Comparison of ENCODE assay signal across 13 cellular contexts in the genomic region with DNA sequence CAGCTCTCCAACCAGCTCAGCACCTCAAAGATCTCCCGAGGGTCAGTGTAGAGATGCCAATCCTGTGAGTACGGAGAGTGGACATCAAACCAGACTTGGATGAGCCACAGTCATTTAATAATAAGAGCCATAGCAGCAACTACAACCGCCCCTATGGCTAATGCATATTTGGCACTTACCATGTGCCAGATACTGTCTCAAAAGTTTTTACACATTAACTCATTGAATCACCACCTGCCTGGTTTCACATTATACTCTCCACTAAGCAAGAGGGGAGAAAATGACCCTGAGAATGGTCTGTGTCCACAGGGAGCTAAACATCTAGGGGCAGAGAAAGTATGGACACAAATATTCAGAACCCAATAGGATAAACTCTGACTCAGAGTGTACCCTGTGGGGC. TPM values are rescaled to one million over a fixed set of nuclear protein-coding genes. Genes with fewer than 3 reads are reported as not detected.
DNase-seq lines count a peak whose midpoint lies in the region; ATAC-seq and TF ChIP-seq lines count a peak whose summit lies in the region.
"Had no signal": no experiment of that assay in that cellular context is flagged by ENCODE, and none has a peak within 500 bp of the region (broad histone marks: within the 10 kb centered on the region; RNA-seq: fewer than 3 reads in every experiment).

No MANE protein-coding gene starts in this region.

- ATAC-seq in CD4-positive, alpha-beta T cell (ENCODE audit: poor library complexity) = no peak
- ATAC-seq in activated naive CD8-positive, alpha-beta T cell treated with anti-CD3 and anti-CD28 coated beads, Interleukin-2, amount 50 U/mL, for 24 hours = no peak
- ATAC-seq in natural killer cell = no peak
- ATAC-seq in GM18520 (IDR thresholded peaks at IDR 0.05; ENCODE audit: unreplicated experiment) = no peak
- ATAC-seq in GM18498 (IDR thresholded peaks at IDR 0.05; ENCODE audit: unreplicated experiment) = no peak

- no TSS peak for BruUV-seq in A673 (replicated peaks; lab: Mats Ljungman, UMichigan)

- H3K4me3 Mint-ChIP-seq in CD4-positive, alpha-beta T cell = peak overlapping the region; percentile 63
- peak overlapping the region; percentile 21 for H3K4me3 Mint-ChIP-seq in activated naive CD8-positive, alpha-beta T cell treated with anti-CD3 and anti-CD28 coated beads, Interleukin-2, amount 50 U/mL, for 24 hours
- peak overlapping the region; percentile 60 for H3K4me3 Mint-ChIP-seq in natural killer cell
- H3K4me3 Mint-ChIP-seq: CD14-positive monocyte, H9 had no signal

- peak overlapping the region; percentile 99 for H3K27ac Mint-ChIP-seq in CD4-positive, alpha-beta T cell
- H3K27ac Mint-ChIP-seq in activated naive CD8-positive, alpha-beta T cell treated with anti-CD3 and anti-CD28 coated beads, Interleukin-2, amount 50 U/mL, for 24 hours = peak overlapping the region; percentile 69
- H3K27ac Mint-ChIP-seq in natural killer cell = peak overlapping the region; percentile 41 to 43
- H3K27ac Mint-ChIP-seq: H9 had no signal

- no peaks in the 10 kb centered on the region for H3K9me3 Mint-ChIP-seq in CD4-positive, alpha-beta T cell
- H3K9me3 Mint-ChIP-seq in activated naive CD8-positive, alpha-beta T cell treated with anti-CD3 and anti-CD28 coated beads, Interleukin-2, amount 50 U/mL, for 24 hours = no peaks in the 10 kb centered on the region
- no peaks in the 10 kb centered on the region for H3K9me3 Mint-ChIP-seq in natural killer cell
- H3K9me3 Mint-ChIP-seq: CD14-positive monocyte, H9 had no signal

- no peak overlapping the region for H3K4me3 ChIP-seq in A673 (ENCODE audit: low read depth, low read length, poor library complexity, severe bottlenecking)

- peaks cover 4% of the 10 kb centered on the region for H3K4me1 ChIP-seq in A673 (ENCODE audit: insufficient read depth, low read length, poor library complexity, severe bottlenecking)

- no peaks in the 10 kb centered on the region for H3K27me3 ChIP-seq in CD4-positive, alpha-beta T cell (ENCODE audit: control insufficient read depth, insufficient read depth, low read length)
- H3K27me3 ChIP-seq in A673 (replicated peaks; ENCODE audit: insufficient read depth, low read depth, low read length, poor library complexity) = no peaks in the 10 kb centered on the region

- POLR2A ChIA-PET in CD4-positive, alpha-beta T cell (lab: Charles Lee) = interaction anchor here (0.8 to 5.5 kb wide), 5 partner anchors 34 to 105 kb away, joined by 3 to 139 read pairs (median 4); a partner anchor contains a TSS
- POLR2A ChIA-PET in A673 (lab: Charles Lee; ENCODE audit: low non-redundant PET) = interaction anchor here (0.6 kb wide), 2 partner anchors 32 to 37 kb away, joined by 3 to 13 read pairs; no protein-coding TSS in a partner anchor

- H3K27ac ChIP-seq in CD4-positive, alpha-beta T cell (ENCODE audit: low read depth, low read length) = peak overlapping the region; percentile 5
- no peak overlapping the region for H3K27ac ChIP-seq in A673 (ENCODE audit: low read depth, low read length, poor library complexity, severe bottlenecking)

- H3K36me3 Mint-ChIP-seq in CD4-positive, alpha-beta T cell (ENCODE audit: low read depth) = peaks cover 70% of the 10 kb centered on the region
- peaks cover 13% of the 10 kb centered on the region for H3K36me3 Mint-ChIP-seq in activated naive CD8-positive, alpha-beta T cell treated with anti-CD3 and anti-CD28 coated beads, Interleukin-2, amount 50 U/mL, for 24 hours (ENCODE audit: low read depth)
- peaks cover 9% of the 10 kb centered on the region for H3K36me3 Mint-ChIP-seq in natural killer cell

- no peaks in the 10 kb centered on the region for H3K27me3 Mint-ChIP-seq in CD4-positive, alpha-beta T cell
- no peaks in the 10 kb centered on the region for H3K27me3 Mint-ChIP-seq in activated naive CD8-positive, alpha-beta T cell treated with anti-CD3 and anti-CD28 coated beads, Interleukin-2, amount 50 U/mL, for 24 hours
- no peaks in the 10 kb centered on the region for H3K27me3 Mint-ChIP-seq in natural killer cell (ENCODE audit: low read depth in 2 of 2)

- peaks cover 51% of the 10 kb centered on the region for H3K4me1 Mint-ChIP-seq in CD4-positive, alpha-beta T cell (ENCODE audit: low read depth)
- H3K4me1 Mint-ChIP-seq in activated naive CD8-positive, alpha-beta T cell treated with anti-CD3 and anti-CD28 coated beads, Interleukin-2, amount 50 U/mL, for 24 hours = peaks cover 52% of the 10 kb centered on the region
- H3K4me1 Mint-ChIP-seq in natural killer cell = peaks cover 40 to 54% of the 10 kb centered on the region in 2 donors

- no peaks in the 10 kb centered on the region for H3K36me3 ChIP-seq in A673 (ENCODE audit: insufficient read depth, low read length, poor library complexity, severe bottlenecking)

- intact Hi-C loops in CD4-positive, alpha-beta T cell (cut with DNase I, micrococcal nuclease) = loop anchor here in 1 of 2 experiments (10.0 kb wide), 4 partner anchors 421 to 769 kb away; a partner anchor contains a TSS
- intact Hi-C loops in natural killer cell (cut with micrococcal nuclease) (loop anchor here (10.0 kb wide), 1 partner anchor 211 kb away; a partner anchor contains a TSS), A673 (cut with micrococcal nuclease; ENCODE audit: unreplicated experiment) (no loop called here)

- no peak for TF ChIP-seq CTCF in CD4-positive, alpha-beta T cell (IDR thresholded peaks at IDR 0.05)
- no peak for TF ChIP-seq CTCF in natural killer cell (IDR thresholded peaks at IDR 0.05)
- no peak for TF ChIP-seq CTCF in A673 (conservative IDR thresholded peaks at IDR 0.05; ENCODE audit: low read depth, low read length)

- no peaks in the 10 kb centered on the region for H3K9me3 ChIP-seq in CD4-positive, alpha-beta T cell (ENCODE audit: control insufficient read depth, low read length)
- H3K9me3 ChIP-seq in A673 (ENCODE audit: low read depth, low read length, poor library complexity, severe bottlenecking) = no peaks in the 10 kb centered on the region

- CTCF ChIA-PET in CD4-positive, alpha-beta T cell (lab: Charles Lee) = interaction anchor here (2.4 to 5.0 kb wide), 3 partner anchors 14 to 121 kb away, joined by 12 to 20 read pairs (median 19); a partner anchor contains a TSS
- CTCF ChIA-PET in A673 (lab: Charles Lee) = interaction anchor here (0.8 to 1.6 kb wide), 2 partner anchors 121 to 214 kb away, joined by 3 read pairs; a partner anchor contains a TSS

- DNase-seq in CD4-positive, alpha-beta T cell = no peak
- peak; percentile 42 for DNase-seq in HK-2 (ENCODE audit: unreplicated experiment)
- DNase-seq in activated naive CD8-positive, alpha-beta T cell treated with anti-CD3 and anti-CD28 coated beads, Interleukin-2, amount 50 U/mL, for 24 hours = no peak
- DNase-seq in natural killer cell = no peak
- DNase-seq in A673 (ENCODE audit: low spot score) = no peak
- DNase-seq: activated gamma-delta T cell treated with Interleukin-2 at 50 U/mL for 16 hours; central memory CD4-positive, alpha-beta T cell; H9; MV-4-11; NCI-H774 had no signal

RNA-seq across cellular contexts. Expression of a gene that starts 2.6 kb away (rescaled TPM):
- total RNA-seq in CD4-positive, alpha-beta T cell = 10 to 100 TPM; 42.3 to 43.4 TPM
- total RNA-seq in natural killer cell (10 to 100 TPM; 64.4 to 72.4 (median 64.8) TPM), A673 (2021) (38.0 and 40.3 TPM in 2 replicates)

RNA-seq across cellular contexts. Expression of a gene that starts 3.9 kb away (rescaled TPM):
- 10 to 100 TPM; 82.3 to 83.2 TPM for total RNA-seq in CD4-positive, alpha-beta T cell
- 10 to 100 TPM; 77.0 to 81.9 (median 79.0) TPM for total RNA-seq in natural killer cell
- 53.1 and 59.0 TPM in 2 replicates for total RNA-seq in A673 (2021)

RNA-seq across cellular contexts. Expression of a gene that starts 4.3 kb away (rescaled TPM):
- total RNA-seq in CD4-positive, alpha-beta T cell = under 1 TPM; 0.36 to 0.96 TPM
- total RNA-seq in natural killer cell = 1 to 10 TPM in 1 of 3 donors, under 1 TPM in 2; 0.48 to 1.1 (median 0.89) TPM
- total RNA-seq in A673 (2021) = 1.9 and 2.2 TPM in 2 replicates

RNA-seq across cellular contexts. Expression of a gene that starts 13.5 kb away (rescaled TPM):
- total RNA-seq in CD4-positive, alpha-beta T cell = 1 to 10 TPM; 7.2 to 8.5 TPM
- 10 to 100 TPM in 2 of 3 donors, 1 to 10 TPM in 1; 9.9 to 12.7 (median 11.0) TPM for total RNA-seq in natural killer cell
- total RNA-seq in A673 (2021) = 16.6 and 18.0 TPM in 2 replicates

RNA-seq across cellular contexts. Expression of a gene that starts 32.4 kb away (rescaled TPM):
- 10 to 100 TPM; 65.9 to 67.4 TPM for total RNA-seq in CD4-positive, alpha-beta T cell
- 10 to 100 TPM; 67.6 to 84.0 (median 83.4) TPM for total RNA-seq in natural killer cell
- total RNA-seq in A673 (2021) = 20.0 and 23.7 TPM in 2 replicates

Comparison
In these comparisons a context has a peak if more than half of its experiments do, and no peak if none do; other contexts are left out.
1. H3K27ac Mint-ChIP-seq: peak in every context shown above with its lines; median percentile 99 in CD4-positive, alpha-beta T cell; 69 in activated naive CD8-positive, alpha-beta T cell treated with anti-CD3 and anti-CD28 coated beads, Interleukin-2, amount 50 U/mL, for 24 hours; 42 in natural killer cell.